In the genomic region with DNA sequence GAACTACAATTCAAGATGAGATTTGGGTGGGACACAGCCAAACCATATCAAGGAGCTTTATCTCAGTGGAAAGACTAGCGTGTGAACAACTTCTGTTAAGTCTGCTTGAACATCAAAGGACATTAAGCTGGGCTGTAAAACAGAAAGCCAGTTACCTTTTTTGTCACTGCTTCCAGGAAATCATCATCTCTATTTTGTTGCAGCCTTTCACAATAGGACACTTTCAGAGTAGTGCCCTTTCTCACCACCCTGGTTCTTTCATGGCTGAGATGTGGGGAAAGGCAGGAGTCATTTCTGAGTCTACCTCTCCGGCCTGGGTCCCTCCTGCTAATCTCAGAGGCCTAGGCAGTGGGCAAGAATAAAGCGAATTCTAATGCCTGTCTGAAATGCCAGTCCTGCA, we compare ENCODE assay signal across 17 cellular contexts.
DNase-seq lines count a peak whose midpoint lies in the region; ATAC-seq lines count a peak whose summit lies in the region.
"Had no signal": no experiment of that assay in that cellular context is flagged by ENCODE, and none has a peak within 500 bp of the region (broad histone marks: within the 10 kb centered on the region; RNA-seq: fewer than 3 reads in every experiment).

No MANE protein-coding gene starts in this region.

- no peaks in the 10 kb centered on the region for H3K9me3 Mint-ChIP-seq in activated T-cell treated with anti-CD3 and anti-CD28 coated beads, Interleukin-2, amount 50 U/mL, for 24 hours
- H3K9me3 Mint-ChIP-seq in T-helper 1 cell treated with Interleukin-12 subunit alpha and Interleukin-12 subunit beta and Interleukin-4 antibody, amounts not matched to agents 30 μg/mL and 1 μg/mL, for 36 hours, result peaks cover 4% of the 10 kb centered on the region
- H3K9me3 Mint-ChIP-seq in activated T-helper 1 cell treated with anti-CD3 and anti-CD28 coated beads, Interleukin-12 subunit alpha, Interleukin-12 subunit beta, Interleukin-2, Interleukin-4 antibody, amounts not matched to agents 30 ng/mL and 10 ng/mL and 1 ng/mL, durations not matched to agents 14 hours and 24 hours and 36 hours, result peaks cover 9% of the 10 kb centered on the region
- H3K9me3 Mint-ChIP-seq in stimulated activated effector memory CD8-positive, alpha-beta T cell treated with anti-CD3 and anti-CD28 coated beads, Interleukin-12 subunit alpha, Interleukin-12 subunit beta, amount 100 ng/mL, for 72 hours, result no peaks in the 10 kb centered on the region
- H3K9me3 Mint-ChIP-seq: CD4-positive, alpha-beta T cell had no signal

- H3K27ac Mint-ChIP-seq in activated T-cell treated with anti-CD3 and anti-CD28 coated beads, Interleukin-2, amount 50 U/mL, for 24 hours, result peak overlapping the region; percentile 85
- H3K27ac Mint-ChIP-seq in T-helper 1 cell treated with Interleukin-12 subunit alpha and Interleukin-12 subunit beta and Interleukin-4 antibody, amounts not matched to agents 30 μg/mL and 1 μg/mL, for 36 hours, result peak overlapping the region; percentile 64
- peak overlapping the region; percentile 56 for H3K27ac Mint-ChIP-seq in activated T-helper 1 cell treated with anti-CD3 and anti-CD28 coated beads, Interleukin-12 subunit alpha, Interleukin-12 subunit beta, Interleukin-2, Interleukin-4 antibody, amounts not matched to agents 30 ng/mL and 10 ng/mL and 1 ng/mL, durations not matched to agents 14 hours and 24 hours and 36 hours
- H3K27ac Mint-ChIP-seq in stimulated activated effector memory CD8-positive, alpha-beta T cell treated with anti-CD3 and anti-CD28 coated beads, Interleukin-12 subunit alpha, Interleukin-12 subunit beta, amount 100 ng/mL, for 72 hours, result no peak overlapping the region
- H3K27ac Mint-ChIP-seq: CD4-positive, alpha-beta T cell had no signal

- intact Hi-C loops in activated T-helper 1 cell treated with anti-CD3 and anti-CD28 coated beads, Interleukin-12 subunit alpha, Interleukin-12 subunit beta, Interleukin-2, Interleukin-4 antibody, amounts not matched to agents 30 ng/mL and 10 ng/mL and 1 ng/mL, durations not matched to agents 14 hours and 24 hours and 36 hours (cut with micrococcal nuclease), result no loop called here

- H3K36me3 Mint-ChIP-seq in activated T-cell treated with anti-CD3 and anti-CD28 coated beads, Interleukin-2, amount 50 U/mL, for 24 hours (ENCODE audit: low read depth), result no peaks in the 10 kb centered on the region
- H3K36me3 Mint-ChIP-seq in T-helper 1 cell treated with Interleukin-12 subunit alpha and Interleukin-12 subunit beta and Interleukin-4 antibody, amounts not matched to agents 30 μg/mL and 1 μg/mL, for 36 hours (ENCODE audit: low read depth), result peaks cover 12% of the 10 kb centered on the region
- H3K36me3 Mint-ChIP-seq in activated T-helper 1 cell treated with anti-CD3 and anti-CD28 coated beads, Interleukin-12 subunit alpha, Interleukin-12 subunit beta, Interleukin-2, Interleukin-4 antibody, amounts not matched to agents 30 ng/mL and 10 ng/mL and 1 ng/mL, durations not matched to agents 14 hours and 24 hours and 36 hours (ENCODE audit: low read depth), result peaks cover 2% of the 10 kb centered on the region
- no peaks in the 10 kb centered on the region for H3K36me3 Mint-ChIP-seq in stimulated activated effector memory CD8-positive, alpha-beta T cell treated with anti-CD3 and anti-CD28 coated beads, Interleukin-12 subunit alpha, Interleukin-12 subunit beta, amount 100 ng/mL, for 72 hours

- peak; percentile 36 for DNase-seq in activated T-cell treated with anti-CD3 and anti-CD28 coated beads, Interleukin-2, amount 50 U/mL, for 24 hours
- DNase-seq in activated T-cell treated with anti-CD3 and anti-CD28 coated beads, Interleukin-2, amount 50 U/mL, for 1 hour, result no peak
- DNase-seq in activated T-helper 1 cell treated with anti-CD3 and anti-CD28 coated beads, Interleukin-12 subunit alpha, Interleukin-12 subunit beta, Interleukin-2, Interleukin-4 antibody, amounts not matched to agents 30 ng/mL and 10 ng/mL and 1 ng/mL, durations not matched to agents 14 hours and 24 hours and 36 hours (ENCODE audit: low spot score), result no peak
- no peak for DNase-seq in stimulated activated effector memory CD8-positive, alpha-beta T cell treated with anti-CD3 and anti-CD28 coated beads, Interleukin-12 subunit alpha, Interleukin-12 subunit beta, amount 100 ng/mL, for 72 hours (ENCODE audit: low spot score in 2 of 2)
- DNase-seq in NCI-H82 (lab: John Stamatoyannopoulos, UW), result no peak
- DNase-seq: ACHN; CD4-positive, alpha-beta T cell; DMS79 treated with DMSO at 0.1 percent for 48 hours; MG63; NCI-H1092 treated with DMSO at 0.1 percent for 48 hours; NCI-H1694; NCI-H2107; NCI-H345; NCI-H69 had no signal

- no peaks in the 10 kb centered on the region for H3K27me3 Mint-ChIP-seq in activated T-cell treated with anti-CD3 and anti-CD28 coated beads, Interleukin-2, amount 50 U/mL, for 24 hours
- no peaks in the 10 kb centered on the region for H3K27me3 Mint-ChIP-seq in T-helper 1 cell treated with Interleukin-12 subunit alpha and Interleukin-12 subunit beta and Interleukin-4 antibody, amounts not matched to agents 30 μg/mL and 1 μg/mL, for 36 hours (ENCODE audit: low read depth)
- no peaks in the 10 kb centered on the region for H3K27me3 Mint-ChIP-seq in activated T-helper 1 cell treated with anti-CD3 and anti-CD28 coated beads, Interleukin-12 subunit alpha, Interleukin-12 subunit beta, Interleukin-2, Interleukin-4 antibody, amounts not matched to agents 30 ng/mL and 10 ng/mL and 1 ng/mL, durations not matched to agents 14 hours and 24 hours and 36 hours (ENCODE audit: insufficient read depth)
- H3K27me3 Mint-ChIP-seq: CD4-positive, alpha-beta T cell had no signal

- peaks cover 27% of the 10 kb centered on the region for H3K4me1 Mint-ChIP-seq in activated T-cell treated with anti-CD3 and anti-CD28 coated beads, Interleukin-2, amount 50 U/mL, for 24 hours (ENCODE audit: low read depth)
- H3K4me1 Mint-ChIP-seq in T-helper 1 cell treated with Interleukin-12 subunit alpha and Interleukin-12 subunit beta and Interleukin-4 antibody, amounts not matched to agents 30 μg/mL and 1 μg/mL, for 36 hours (ENCODE audit: low read depth), result peaks cover 18% of the 10 kb centered on the region
- peaks cover 15% of the 10 kb centered on the region for H3K4me1 Mint-ChIP-seq in activated T-helper 1 cell treated with anti-CD3 and anti-CD28 coated beads, Interleukin-12 subunit alpha, Interleukin-12 subunit beta, Interleukin-2, Interleukin-4 antibody, amounts not matched to agents 30 ng/mL and 10 ng/mL and 1 ng/mL, durations not matched to agents 14 hours and 24 hours and 36 hours (ENCODE audit: low read depth)
- peaks cover 8% of the 10 kb centered on the region for H3K4me1 Mint-ChIP-seq in stimulated activated effector memory CD8-positive, alpha-beta T cell treated with anti-CD3 and anti-CD28 coated beads, Interleukin-12 subunit alpha, Interleukin-12 subunit beta, amount 100 ng/mL, for 72 hours

- peak; percentile 16 for ATAC-seq in stimulated activated effector memory CD8-positive, alpha-beta T cell treated with anti-CD3 and anti-CD28 coated beads, Interleukin-12 subunit alpha, Interleukin-12 subunit beta, amount 100 ng/mL, for 72 hours
- ATAC-seq in HG03039 (IDR thresholded peaks at IDR 0.05; ENCODE audit: unreplicated experiment), result no peak
- ATAC-seq: HepG2 had no signal

- H3K4me3 Mint-ChIP-seq in activated T-cell treated with anti-CD3 and anti-CD28 coated beads, Interleukin-2, amount 50 U/mL, for 24 hours, result no peak overlapping the region
- H3K4me3 Mint-ChIP-seq in T-helper 1 cell treated with Interleukin-12 subunit alpha and Interleukin-12 subunit beta and Interleukin-4 antibody, amounts not matched to agents 30 μg/mL and 1 μg/mL, for 36 hours, result no peak overlapping the region
- H3K4me3 Mint-ChIP-seq in activated T-helper 1 cell treated with anti-CD3 and anti-CD28 coated beads, Interleukin-12 subunit alpha, Interleukin-12 subunit beta, Interleukin-2, Interleukin-4 antibody, amounts not matched to agents 30 ng/mL and 10 ng/mL and 1 ng/mL, durations not matched to agents 14 hours and 24 hours and 36 hours, result no peak overlapping the region
- no peak overlapping the region for H3K4me3 Mint-ChIP-seq in stimulated activated effector memory CD8-positive, alpha-beta T cell treated with anti-CD3 and anti-CD28 coated beads, Interleukin-12 subunit alpha, Interleukin-12 subunit beta, amount 100 ng/mL, for 72 hours
- H3K4me3 Mint-ChIP-seq: CD4-positive, alpha-beta T cell had no signal
